ENCODE assay signal across 12 cellular contexts in the genomic region with DNA sequence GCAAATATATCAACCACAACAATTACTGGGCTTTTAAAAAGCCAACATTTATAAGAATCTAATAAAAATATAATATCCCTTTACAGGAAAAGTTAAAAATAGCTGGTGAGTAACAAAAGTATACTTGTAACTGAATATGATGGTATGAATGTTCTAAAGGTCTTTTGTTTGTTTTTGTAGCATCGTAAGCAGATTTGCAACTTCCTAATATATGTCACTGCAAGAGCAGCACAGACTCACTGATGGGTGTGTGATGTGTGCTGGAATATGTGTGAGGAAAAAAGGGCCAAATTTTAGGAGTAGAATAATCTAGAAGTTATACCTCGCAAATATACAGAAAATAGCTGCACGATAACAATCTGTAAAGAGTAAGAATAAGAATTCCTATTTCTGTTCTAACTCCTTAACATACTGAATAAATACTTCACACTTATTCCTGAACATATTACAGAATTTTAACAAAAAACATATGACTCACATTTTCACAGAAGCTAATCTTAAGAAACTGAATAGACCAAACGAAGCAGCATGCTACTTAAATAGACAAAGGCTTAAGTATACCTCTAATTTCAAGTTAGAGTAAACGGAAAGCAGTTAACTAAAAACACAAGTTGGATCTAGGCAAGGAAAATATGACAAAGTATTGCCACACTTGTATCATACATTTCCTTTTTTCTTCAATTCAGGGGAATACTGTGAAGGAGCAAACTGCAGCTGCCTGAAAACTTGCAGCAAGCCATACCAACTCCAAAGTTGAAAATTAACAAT. TPM values are rescaled to one million over a fixed set of nuclear protein-coding genes. Genes with fewer than 3 reads are reported as not detected.
DNase-seq lines count a peak whose midpoint lies in the region; ATAC-seq and TF ChIP-seq lines count a peak whose summit lies in the region.
"Had no signal": no experiment of that assay in that cellular context is flagged by ENCODE, and none has a peak within 500 bp of the region (broad histone marks: within the 10 kb centered on the region; RNA-seq: fewer than 3 reads in every experiment).

No MANE protein-coding gene starts in this region.

- intact Hi-C loops in right cardiac atrium (cut with DNase I), result no loop called here

- H3K27ac ChIP-seq in right cardiac atrium (ENCODE audit: low read length) (no peak overlapping the region), upper lobe of left lung (peak overlapping the region; percentile 6 to 42 (median 30)), foreskin keratinocyte (no peak overlapping the region)
- H3K27ac ChIP-seq: transverse colon had no signal

- no peak for TF ChIP-seq POLR2A in upper lobe of left lung (IDR thresholded peaks at IDR 0.05)

- H3K27me3 ChIP-seq in right cardiac atrium (ENCODE audit: control insufficient read depth, insufficient read depth), result no peaks in the 10 kb centered on the region
- H3K27me3 ChIP-seq in upper lobe of left lung, result no peaks in the 10 kb centered on the region
- no peaks in the 10 kb centered on the region for H3K27me3 ChIP-seq in foreskin keratinocyte
- H3K27me3 ChIP-seq: transverse colon had no signal

- TF ChIP-seq EP300 in upper lobe of left lung (IDR thresholded peaks at IDR 0.05), result no peak

- WGBS in right cardiac atrium, result 38% methylated on average over 5 of the region's 5 CpGs
- 46 to 53% methylated on average over 5 of the region's 5 CpGs for WGBS in upper lobe of left lung, 2 donors

- no peak for TF ChIP-seq CTCF in upper lobe of left lung (IDR thresholded peaks at IDR 0.05)
- TF ChIP-seq CTCF in foreskin keratinocyte (conservative IDR thresholded peaks at IDR 0.05), result no peak

- DNase-seq in LHCN-M2 (ENCODE audit: low read depth) (peak; percentile 88), cerebellar cortex (ENCODE audit: low spot score) (peak; percentile 46), right cardiac atrium (no peak), upper lobe of left lung (no peak), RKO (ENCODE audit: low spot score) (no peak), foreskin keratinocyte (no peak), activated gamma-delta T cell (lab: John Stamatoyannopoulos, UW) (no peak)
- DNase-seq: activated CD4-positive, alpha-beta T cell treated with anti-CD3 and anti-CD28 coated beads for 36 hours; left colon; SHP77; transverse colon had no signal

- peak; percentile 43 to 46 for ATAC-seq in right cardiac atrium
- ATAC-seq in upper lobe of left lung (ENCODE audit: low FRiP score in 2 of 2), result peak in 1 of 2 donors; percentile 32
- no peak for ATAC-seq in GM21360 (IDR thresholded peaks at IDR 0.05; ENCODE audit: unreplicated experiment)
- ATAC-seq in foreskin keratinocyte, result no peak
- ATAC-seq: activated CD4-positive, alpha-beta T cell treated with anti-CD3 and anti-CD28 coated beads for 36 hours; left colon had no signal

- H3K9me3 ChIP-seq in right cardiac atrium (ENCODE audit: control insufficient read depth, low read length), result no peaks in the 10 kb centered on the region
- no peaks in the 10 kb centered on the region for H3K9me3 ChIP-seq in upper lobe of left lung
- H3K9me3 ChIP-seq: transverse colon had no signal

- no peaks in the 10 kb centered on the region for H3K4me1 ChIP-seq in right cardiac atrium (ENCODE audit: control insufficient read depth, insufficient read depth, low read length)
- peaks cover 0 to 14% (median 8%) of the 10 kb centered on the region in 4 donors for H3K4me1 ChIP-seq in upper lobe of left lung
- peaks cover 23% of the 10 kb centered on the region for H3K4me1 ChIP-seq in foreskin keratinocyte

- H3K36me3 ChIP-seq in upper lobe of left lung, result no peaks in the 10 kb centered on the region
- H3K36me3 ChIP-seq: transverse colon had no signal

- H3K4me3 ChIP-seq in right cardiac atrium (ENCODE audit: low read length), result peak overlapping the region; percentile 22
- no peak overlapping the region for H3K4me3 ChIP-seq in upper lobe of left lung
- H3K4me3 ChIP-seq: transverse colon had no signal

RNA-seq across cellular contexts. Expression of a gene that starts 9.6 kb away (rescaled TPM):
- total RNA-seq in LHCN-M2 (2014; rRNA removed), result 24.1 and 33.2 TPM in 2 replicates
- 3.9 TPM for polyA plus RNA-seq in LHCN-M2 (2012)
- total RNA-seq in right cardiac atrium, result 10 to 100 TPM; 33.6 to 47.5 (median 41.9) TPM
- 12.9 TPM for polyA plus RNA-seq in right cardiac atrium
- 10 to 100 TPM; 33.2 to 74.6 (median 50.2) TPM for total RNA-seq in upper lobe of left lung
- 6.5 TPM in 2 replicates for total RNA-seq in foreskin keratinocyte
- polyA plus RNA-seq in foreskin keratinocyte, result 1.5 TPM in 2 replicates

Comparison
In these comparisons a context has a peak if more than half of its experiments do, and no peak if none do; other contexts are left out.
1. DNase-seq: peak in LHCN-M2 (single experiment) and cerebellar cortex (single experiment); none in right cardiac atrium (0 of 3), upper lobe of left lung (0 of 2), RKO (single experiment), foreskin keratinocyte (0 of 2) and activated gamma-delta T cell (single experiment).
2. ATAC-seq: peak in right cardiac atrium (2 of 2); none in GM21360 (single experiment) and foreskin keratinocyte (single experiment).
3. H3K27ac ChIP-seq: peak in upper lobe of left lung (4 of 4); none in right cardiac atrium (single experiment) and foreskin keratinocyte (single experiment).